In the genomic region with DNA sequence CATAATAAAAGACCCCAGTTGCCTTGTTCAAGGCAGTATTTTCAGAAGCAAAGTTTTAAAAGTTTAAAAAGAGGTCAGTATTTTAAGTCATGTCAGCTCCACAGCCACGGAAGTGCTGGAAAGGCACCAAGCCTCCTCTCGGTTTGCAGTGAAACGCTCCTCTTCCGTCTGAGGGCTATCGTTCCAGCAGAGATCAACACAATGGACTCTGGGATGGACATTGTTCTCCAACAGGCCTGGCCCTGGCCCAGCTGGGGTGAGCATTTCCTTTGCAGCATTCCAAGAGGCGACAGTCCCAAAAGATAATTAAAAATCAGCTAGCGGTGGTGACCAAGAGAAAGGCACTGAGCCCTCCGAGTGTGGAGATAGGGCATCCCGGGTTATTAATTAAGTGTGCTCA, we compare ENCODE assay signal across 17 cellular contexts.
DNase-seq lines count a peak whose midpoint lies in the region; ATAC-seq and TF ChIP-seq lines count a peak whose summit lies in the region.
"Had no signal": no experiment of that assay in that cellular context is flagged by ENCODE, and none has a peak within 500 bp of the region (broad histone marks: within the 10 kb centered on the region; RNA-seq: fewer than 3 reads in every experiment).

No MANE protein-coding gene starts in this region.

- H3K4me2 ChIP-seq in mesendoderm (ENCODE audit: low read length), result no peak overlapping the region
- H3K4me2 ChIP-seq: KMS-11 had no signal

- H3K9me3 ChIP-seq in left ventricle myocardium inferior (replicated peaks), result no peaks in the 10 kb centered on the region
- H3K9me3 ChIP-seq in upper lobe of left lung, result no peaks in the 10 kb centered on the region

- no peak overlapping the region for H2AK5ac ChIP-seq in mesendoderm (ENCODE audit: low read length)

- no peak for ATAC-seq in Right ventricle myocardium inferior
- ATAC-seq in upper lobe of left lung (ENCODE audit: low FRiP score in 2 of 2), result no peak

- H3K27me3 ChIP-seq in left ventricle myocardium inferior (ENCODE audit: low read depth), result no peaks in the 10 kb centered on the region
- H3K27me3 ChIP-seq in mesendoderm (ENCODE audit: insufficient read depth, low read length, poor library complexity), result no peaks in the 10 kb centered on the region
- H3K27me3 ChIP-seq in upper lobe of left lung, result no peaks in the 10 kb centered on the region

- H2BK15ac ChIP-seq in mesendoderm (replicated peaks; ENCODE audit: low read depth), result no peak overlapping the region

- TF ChIP-seq CTCF in left ventricle myocardium inferior (IDR thresholded peaks at IDR 0.05; ENCODE audit: borderline replicate concordance) (no peak), upper lobe of left lung (IDR thresholded peaks at IDR 0.05) (no peak)

- H3K56ac ChIP-seq in mesendoderm (ENCODE audit: low read length), result peak overlapping the region; percentile 36

- no peak for TF ChIP-seq EP300 in upper lobe of left lung (IDR thresholded peaks at IDR 0.05)

- H3K23ac ChIP-seq in mesendoderm (ENCODE audit: low read length), result no peak overlapping the region

- H3K36me3 ChIP-seq in left ventricle myocardium inferior, result no peaks in the 10 kb centered on the region
- H3K36me3 ChIP-seq in mesendoderm (ENCODE audit: control insufficient read depth, insufficient read depth, low read length), result no peaks in the 10 kb centered on the region
- no peaks in the 10 kb centered on the region for H3K36me3 ChIP-seq in upper lobe of left lung

- no CpG with 5 or more reads among the region's 9 CpGs for WGBS in mesendoderm (ENCODE audit: extremely low coverage, insufficient coverage, low lambda C conversion rate)
- 38 to 67% methylated on average over 9 of the region's 9 CpGs for WGBS in upper lobe of left lung, 2 donors

- peak overlapping the region; percentile 86 for H3K27ac ChIP-seq in left ventricle myocardium inferior (replicated peaks)
- H3K27ac ChIP-seq in mesendoderm (ENCODE audit: low read depth, low read length), result no peak overlapping the region
- peak overlapping the region in 3 of 4 donors; percentile 24 to 79 (median 32) for H3K27ac ChIP-seq in upper lobe of left lung
- H3K27ac ChIP-seq: KMS-11 had no signal

- H3K79me1 ChIP-seq in mesendoderm (ENCODE audit: low read length), result no peaks in the 10 kb centered on the region

- peak overlapping the region; percentile 4 for H3K4me3 ChIP-seq in left ventricle myocardium inferior
- H3K4me3 ChIP-seq in mesendoderm (ENCODE audit: low read length), result no peak overlapping the region
- no peak overlapping the region for H3K4me3 ChIP-seq in upper lobe of left lung

- DNase-seq in cardiac septum (ENCODE audit: low spot score) (peak; percentile 86), Right ventricle myocardium inferior (ENCODE audit: missing footprints) (no peak), left ventricle myocardium inferior (peak; percentile 66), mesendoderm (peak; percentile 75), upper lobe of left lung (no peak), NCI-H774 (lab: John Stamatoyannopoulos, UW) (no peak), hippocampal formation (lab: John Stamatoyannopoulos, UW) (no peak), NCI-H187 treated with DMSO at 0.1 percent for 48 hours (lab: John Stamatoyannopoulos, UW) (no peak)
- DNase-seq: 8988T; CD4-positive, alpha-beta memory T cell; DMS79; H7; NCI-H1092 treated with DMSO at 0.1 percent for 48 hours; NCI-H1694; NCI-H345; NCI-H526 treated with DMSO at 0.1 percent for 48 hours had no signal

- H3K4me1 ChIP-seq in left ventricle myocardium inferior (peaks cover 75% of the 10 kb centered on the region), mesendoderm (ENCODE audit: control insufficient read depth, low read depth, low read length) (peaks cover 11% of the 10 kb centered on the region), upper lobe of left lung (peaks cover 7 to 25% (median 13%) of the 10 kb centered on the region in 4 donors)

- TF ChIP-seq POLR2A in upper lobe of left lung (IDR thresholded peaks at IDR 0.05), result no peak

- no peak overlapping the region for H3K18ac ChIP-seq in mesendoderm (ENCODE audit: low read length)

- H3K4ac ChIP-seq in mesendoderm (ENCODE audit: low read depth, low read length), result no peak overlapping the region

- no peak overlapping the region for H4K5ac ChIP-seq in mesendoderm (ENCODE audit: low read length)

- H2BK120ac ChIP-seq in mesendoderm (ENCODE audit: low read depth, low read length), result no peak overlapping the region

- H4K8ac ChIP-seq in mesendoderm (ENCODE audit: low read depth, low read length), result no peak overlapping the region

- H3K9ac ChIP-seq in mesendoderm (ENCODE audit: low read length), result no peak overlapping the region
- H3K9ac ChIP-seq: KMS-11 had no signal

- intact Hi-C loops in cardiac septum (cut with DNase I), result no loop called here
- intact Hi-C loops in Right ventricle myocardium inferior (cut with DNase I), result no loop called here
- intact Hi-C loops in left ventricle myocardium inferior (cut with micrococcal nuclease), result loop anchor here (10.0 kb wide), 2 partner anchors 64 to 116 kb away; partner anchors contain the start of gene LBH

- H3K79me2 ChIP-seq in mesendoderm (ENCODE audit: control insufficient read depth, insufficient read depth, low read length), result no peaks in the 10 kb centered on the region

- H2BK5ac ChIP-seq in mesendoderm (ENCODE audit: low read length), result peak overlapping the region; percentile 58

Comparison
In these comparisons a context has a peak if more than half of its experiments do, and no peak if none do; other contexts are left out.
1. DNase-seq: peak in cardiac septum (single experiment), left ventricle myocardium inferior (single experiment) and mesendoderm (single experiment); none in Right ventricle myocardium inferior (single experiment), upper lobe of left lung (0 of 2), NCI-H774 (single experiment), hippocampal formation (0 of 2) and NCI-H187 treated with DMSO at 0.1 percent for 48 hours (single experiment).